Comparison of ENCODE assay signal across 8 cellular contexts in genomic region chr2:38377501-38378258, GRCh38. TPM values are rescaled to one million over a fixed set of nuclear protein-coding genes. Genes with fewer than 3 reads are reported as not detected.
DNase-seq lines count a peak whose midpoint lies in the region; ATAC-seq and TF ChIP-seq lines count a peak whose summit lies in the region.

No MANE protein-coding gene starts in this region.

- H3K4me1 ChIP-seq in CD4-positive, alpha-beta memory T cell (ENCODE audit: insufficient read depth, low read length) = peaks cover 59% of the 10 kb centered on the region
- H3K4me1 ChIP-seq in NT2/D1 (ENCODE audit: insufficient read depth, insufficient read length) (no peaks in the 10 kb centered on the region), upper lobe of left lung (peaks cover 29 to 44% (median 32%) of the 10 kb centered on the region in 4 donors)

- H3K36me3 ChIP-seq in CD4-positive, alpha-beta memory T cell (ENCODE audit: insufficient read depth, low read length) = no peaks in the 10 kb centered on the region
- H3K36me3 ChIP-seq in NT2/D1 (ENCODE audit: insufficient read depth, insufficient read length, low read length) (peaks cover 5% of the 10 kb centered on the region), upper lobe of left lung (no peaks in the 10 kb centered on the region)

- peak overlapping the region; percentile 89 for H3K27ac ChIP-seq in CD4-positive, alpha-beta memory T cell (ENCODE audit: low read depth, low read length)
- H3K27ac ChIP-seq in upper lobe of left lung = peak overlapping the region; percentile 94 to 100 (median 98)

- 6 to 7% methylated on average over 14 to 15 of the region's 19 CpGs for WGBS in upper lobe of left lung, 2 donors

- H3K9ac ChIP-seq in NT2/D1 (ENCODE audit: insufficient read length, low read depth) = peak overlapping the region; percentile 61

- no peaks in the 10 kb centered on the region for H3K27me3 Mint-ChIP-seq in CD4-positive, alpha-beta memory T cell
- no peaks in the 10 kb centered on the region for H3K27me3 Mint-ChIP-seq in chondrocyte (ENCODE audit: low read depth)

- POLR2A ChIA-PET in CD4-positive, alpha-beta memory T cell (lab: Charles Lee; ENCODE audit: partially characterized antibody) = interaction anchor here (0.5 to 2.9 kb wide), 8 partner anchors 10 to 1411 kb away, joined by 3 to 32 read pairs (median 3); partner anchors contain the start of gene SRSF7

- intact Hi-C loops in CD4-positive, alpha-beta memory T cell (cut with micrococcal nuclease) = loop anchor here (1.0 to 10.0 kb wide), 8 partner anchors 11 to 1413 kb away; partner anchors contain the start of genes PRKD3, SOS1, SRSF7 and STRN

- peak; percentile 29 for ATAC-seq in HG03378 (IDR thresholded peaks at IDR 0.05; ENCODE audit: unreplicated experiment)
- ATAC-seq in upper lobe of left lung (ENCODE audit: low FRiP score in 2 of 2) = peak in 1 of 2 donors; percentile 93

- H3K36me3 Mint-ChIP-seq in CD4-positive, alpha-beta memory T cell = peaks cover 0 to 10% of the 10 kb centered on the region in 2 donors
- no peaks in the 10 kb centered on the region for H3K36me3 Mint-ChIP-seq in chondrocyte (ENCODE audit: low read depth)

- TF ChIP-seq EP300 in upper lobe of left lung (IDR thresholded peaks at IDR 0.05) = no peak

- no peak for DNase-seq in CD4-positive, alpha-beta memory T cell
- DNase-seq in NT2/D1 (ENCODE audit: low read depth, low spot score) = peak; percentile 6
- no peak for DNase-seq in chondrocyte (ENCODE audit: low spot score)
- DNase-seq in lung microvascular endothelial cell (ENCODE audit: low read depth in 2 of 2) = peak; percentile 4 to 5
- no peak for DNase-seq in upper lobe of left lung
- no peak for DNase-seq in GF-D8 (lab: John Stamatoyannopoulos, UW)
- no peak for DNase-seq in activated gamma-delta T cell (lab: John Stamatoyannopoulos, UW)

- H3K4me3 Mint-ChIP-seq in CD4-positive, alpha-beta memory T cell = peak overlapping the region; percentile 90 to 97 (median 94)
- H3K4me3 Mint-ChIP-seq in chondrocyte (ENCODE audit: unreplicated experiment) = peak overlapping the region; percentile 81

- H3K27ac Mint-ChIP-seq in CD4-positive, alpha-beta memory T cell = peak overlapping the region; percentile 90 to 97 (median 95)
- peak overlapping the region; percentile 93 for H3K27ac Mint-ChIP-seq in chondrocyte (ENCODE audit: unreplicated experiment)

- no peaks in the 10 kb centered on the region for H3K9me3 Mint-ChIP-seq in CD4-positive, alpha-beta memory T cell
- no peaks in the 10 kb centered on the region for H3K9me3 Mint-ChIP-seq in chondrocyte (ENCODE audit: low read depth)

- H3K4me1 Mint-ChIP-seq in CD4-positive, alpha-beta memory T cell = peaks cover 45 to 79% (median 62%) of the 10 kb centered on the region in 4 donors
- peaks cover 31% of the 10 kb centered on the region for H3K4me1 Mint-ChIP-seq in chondrocyte (ENCODE audit: low read depth)

- CTCF ChIA-PET in CD4-positive, alpha-beta memory T cell (lab: Charles Lee; ENCODE audit: partially characterized antibody) = interaction anchor here (0.8 to 4.3 kb wide), 5 partner anchors 11 to 852 kb away, joined by 3 to 20 read pairs (median 4); no protein-coding TSS in a partner anchor

- H3K4me3 ChIP-seq in CD4-positive, alpha-beta memory T cell (ENCODE audit: low read length in 2 of 2) = peak overlapping the region; percentile 67 to 85
- H3K4me3 ChIP-seq in NT2/D1 (ENCODE audit: insufficient read length, low read depth) (peak overlapping the region; percentile 34), upper lobe of left lung (peak overlapping the region; percentile 34 to 92 (median 86))

- no peak for TF ChIP-seq CTCF in chondrocyte (IDR thresholded peaks at IDR 0.05)
- no peak for TF ChIP-seq CTCF in upper lobe of left lung (IDR thresholded peaks at IDR 0.05)

- no peaks in the 10 kb centered on the region for H3K9me3 ChIP-seq in CD4-positive, alpha-beta memory T cell (ENCODE audit: control insufficient read depth in 1 of 2, low read length in 2 of 2)
- no peaks in the 10 kb centered on the region for H3K9me3 ChIP-seq in NT2/D1 (ENCODE audit: insufficient read depth, low read length)
- H3K9me3 ChIP-seq in upper lobe of left lung = no peaks in the 10 kb centered on the region

- TF ChIP-seq POLR2A in upper lobe of left lung (IDR thresholded peaks at IDR 0.05) = no peak

- H3K27me3 ChIP-seq in CD4-positive, alpha-beta memory T cell (ENCODE audit: insufficient read depth, low read length) = no peaks in the 10 kb centered on the region
- H3K27me3 ChIP-seq in NT2/D1 (ENCODE audit: insufficient read depth, insufficient read length) (no peaks in the 10 kb centered on the region), upper lobe of left lung (no peaks in the 10 kb centered on the region)

RNA-seq across cellular contexts. Expression of gene ATL2, which starts 0.6 kb away (rescaled TPM):
- 10 to 100 TPM; 51.5 to 64.3 TPM for total RNA-seq in CD4-positive, alpha-beta memory T cell
- polyA plus RNA-seq in CD4-positive, alpha-beta memory T cell = 10 to 100 TPM; 13.2 to 21.7 TPM
- total RNA-seq in chondrocyte (30.5 to 50.2 TPM (median 34.1 TPM) in 3 replicates), lung microvascular endothelial cell (36.2 and 46.4 TPM in 2 replicates), upper lobe of left lung (100 to 1,000 TPM in 1 of 6 donors, 10 to 100 TPM in 5; 43.9 to 150 (median 68.1) TPM)

Comparison
In these comparisons a context has a peak if more than half of its experiments do, and no peak if none do; other contexts are left out.
1. DNase-seq: peak in NT2/D1 (single experiment) and lung microvascular endothelial cell (2 of 2); none in CD4-positive, alpha-beta memory T cell (0 of 5), chondrocyte (single experiment), upper lobe of left lung (0 of 2), GF-D8 (single experiment) and activated gamma-delta T cell (single experiment).
2. H3K4me3 ChIP-seq: peak in every context shown above with its lines; median percentile 86 in upper lobe of left lung; 76 in CD4-positive, alpha-beta memory T cell; 34 in NT2/D1.